In the genomic region with DNA sequence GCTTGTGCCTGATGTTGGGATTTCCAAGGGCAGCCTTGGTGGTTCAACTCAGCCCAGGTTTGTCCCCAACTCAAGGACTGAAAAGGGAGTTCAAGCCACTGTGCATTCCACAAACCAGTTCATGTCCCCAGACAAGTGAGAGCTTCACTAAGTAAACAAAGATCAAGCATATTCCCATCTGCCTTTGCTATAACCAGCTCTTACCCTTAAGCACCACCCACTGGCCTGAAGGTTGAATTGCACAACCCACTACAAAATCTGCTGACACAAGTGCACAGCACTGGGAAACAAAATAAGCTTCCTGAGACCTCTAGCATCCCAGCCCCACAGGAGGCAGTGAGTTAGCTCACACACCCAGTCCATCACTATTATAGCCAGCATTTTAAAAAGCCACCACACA, we compare ENCODE assay signal across 8 cellular contexts.
A peak's percentile ranks its signal among the peaks of the same experiment; 100 is the strongest.
DNase-seq lines count a peak whose midpoint lies in the region; ATAC-seq and TF ChIP-seq lines count a peak whose summit lies in the region.

No MANE protein-coding gene starts in this region.

- ATAC-seq in GM19463 (IDR thresholded peaks at IDR 0.05; ENCODE audit: unreplicated experiment) (peak; percentile 93), HG03354 (IDR thresholded peaks at IDR 0.05; ENCODE audit: poor library complexity, severe bottlenecking, unreplicated experiment) (peak; percentile 93), left ventricle myocardium superior (no peak)

- peak; percentile 66 for TF ChIP-seq CTCF in DOHH2 (IDR thresholded peaks at IDR 0.05; ENCODE audit: low read depth, low read length, poor library complexity, severe bottlenecking)
- TF ChIP-seq CTCF in OCI-LY7 (conservative IDR thresholded peaks at IDR 0.05; ENCODE audit: low read length), result peak; percentile 72
- peak; percentile 24 for TF ChIP-seq CTCF in hepatocyte (IDR thresholded peaks at IDR 0.05; ENCODE audit: poor library complexity)

- intact Hi-C loops in OCI-LY7 (cut with micrococcal nuclease; ENCODE audit: unreplicated experiment), result loop anchor here (2.0 kb wide), 1 partner anchor 437 kb away; no protein-coding TSS in a partner anchor
- intact Hi-C loops in left ventricle myocardium superior (cut with micrococcal nuclease), result no loop called here

- no peak overlapping the region for H2AFZ ChIP-seq in OCI-LY7 (ENCODE audit: low read length)
- H2AFZ ChIP-seq in hepatocyte, result no peak overlapping the region

- H4K20me1 ChIP-seq in DOHH2 (ENCODE audit: control insufficient read depth, insufficient read depth, low read depth, low read length), result no peaks in the 10 kb centered on the region
- H4K20me1 ChIP-seq in OCI-LY7 (ENCODE audit: insufficient read depth, low read length), result no peaks in the 10 kb centered on the region
- no peaks in the 10 kb centered on the region for H4K20me1 ChIP-seq in hepatocyte (ENCODE audit: insufficient read depth, poor library complexity, severe bottlenecking)

- POLR2A ChIA-PET in OCI-LY7 (lab: Charles Lee), result no interaction called here

- no TSS peak for BruUV-seq in OCI-LY7 (replicated peaks; lab: Mats Ljungman, UMichigan)

- H3K9me2 ChIP-seq in DOHH2 (replicated peaks; ENCODE audit: control insufficient read depth, low read length), result no peaks in the 10 kb centered on the region
- no peaks in the 10 kb centered on the region for H3K9me2 ChIP-seq in OCI-LY7 (ENCODE audit: insufficient read depth, low read length)
- no peaks in the 10 kb centered on the region for H3K9me2 ChIP-seq in hepatocyte (replicated peaks; ENCODE audit: insufficient read depth)

- H3K4me2 ChIP-seq in DOHH2 (ENCODE audit: low read length) (no peak overlapping the region), OCI-LY7 (ENCODE audit: low read length) (no peak overlapping the region), hepatocyte (no peak overlapping the region)

- DNase-seq in OCI-LY7 (ENCODE audit: low spot score), result peak; percentile 29
- DNase-seq in hepatocyte (ENCODE audit: low spot score), result peak; percentile 55
- no peak for DNase-seq in NCI-H2227 (lab: John Stamatoyannopoulos, UW; ENCODE audit: unreplicated experiment)
- DNase-seq in left ventricle myocardium superior, result no peak
- no peak for DNase-seq in T-helper 1 cell

- no peaks in the 10 kb centered on the region for H3F3A ChIP-seq in DOHH2 (ENCODE audit: control insufficient read depth, insufficient read depth)

- CTCF ChIA-PET in OCI-LY7 (lab: Charles Lee; ENCODE audit: unreplicated experiment), result interaction anchor here (1.2 kb wide), 1 partner anchor 439 kb away, joined by 3 read pairs; no protein-coding TSS in a partner anchor

- H3K4me1 ChIP-seq in DOHH2 (ENCODE audit: control insufficient read depth, low read length) (no peaks in the 10 kb centered on the region), OCI-LY7 (ENCODE audit: insufficient read depth, low read length, poor library complexity, severe bottlenecking) (no peaks in the 10 kb centered on the region), hepatocyte (ENCODE audit: insufficient read depth) (no peaks in the 10 kb centered on the region)

- no peaks in the 10 kb centered on the region for H3K27me3 ChIP-seq in DOHH2 (ENCODE audit: control insufficient read depth, low read length)
- H3K27me3 ChIP-seq in hepatocyte, result no peaks in the 10 kb centered on the region

- no peaks in the 10 kb centered on the region for H3K79me2 ChIP-seq in DOHH2 (ENCODE audit: control insufficient read depth, low read length)
- H3K79me2 ChIP-seq in OCI-LY7 (ENCODE audit: insufficient read depth, low read depth, low read length), result no peaks in the 10 kb centered on the region
- no peaks in the 10 kb centered on the region for H3K79me2 ChIP-seq in hepatocyte

- no peaks in the 10 kb centered on the region for H3K36me3 ChIP-seq in DOHH2 (ENCODE audit: control insufficient read depth, low read length)
- no peaks in the 10 kb centered on the region for H3K36me3 ChIP-seq in OCI-LY7 (ENCODE audit: insufficient read depth, low read length)
- H3K36me3 ChIP-seq in hepatocyte (replicated peaks; ENCODE audit: insufficient read depth, low read depth), result no peaks in the 10 kb centered on the region

- H3K4me3 ChIP-seq in DOHH2 (ENCODE audit: low read length), result no peak overlapping the region
- H3K4me3 ChIP-seq in OCI-LY7 (ENCODE audit: low read depth, low read length, poor library complexity, severe bottlenecking), result no peak overlapping the region
- no peak overlapping the region for H3K4me3 ChIP-seq in hepatocyte

- no peak overlapping the region for H3K27ac ChIP-seq in DOHH2 (ENCODE audit: low read depth, low read length)
- no peak overlapping the region for H3K27ac ChIP-seq in OCI-LY7 (ENCODE audit: low read depth, low read length, poor library complexity, severe bottlenecking)
- no peak overlapping the region for H3K27ac ChIP-seq in hepatocyte

- H3K9me3 ChIP-seq in DOHH2 (ENCODE audit: control insufficient read depth, insufficient read depth, low read length), result peaks cover 7% of the 10 kb centered on the region
- no peaks in the 10 kb centered on the region for H3K9me3 ChIP-seq in OCI-LY7 (ENCODE audit: low read length)
- H3K9me3 ChIP-seq in hepatocyte (ENCODE audit: low read depth), result no peaks in the 10 kb centered on the region

Comparison
In these comparisons a context has a peak if more than half of its experiments do, and no peak if none do; other contexts are left out.
1. DNase-seq: peak in OCI-LY7 (single experiment) and hepatocyte (single experiment); none in NCI-H2227 (single experiment), left ventricle myocardium superior (single experiment) and T-helper 1 cell (0 of 5).
2. Peak in every context shown above with its lines, with median percentiles within 50 percentile points of each other: CTCF ChIP-seq.